ENCODE assay signal across 1 cellular context in the genomic region with DNA sequence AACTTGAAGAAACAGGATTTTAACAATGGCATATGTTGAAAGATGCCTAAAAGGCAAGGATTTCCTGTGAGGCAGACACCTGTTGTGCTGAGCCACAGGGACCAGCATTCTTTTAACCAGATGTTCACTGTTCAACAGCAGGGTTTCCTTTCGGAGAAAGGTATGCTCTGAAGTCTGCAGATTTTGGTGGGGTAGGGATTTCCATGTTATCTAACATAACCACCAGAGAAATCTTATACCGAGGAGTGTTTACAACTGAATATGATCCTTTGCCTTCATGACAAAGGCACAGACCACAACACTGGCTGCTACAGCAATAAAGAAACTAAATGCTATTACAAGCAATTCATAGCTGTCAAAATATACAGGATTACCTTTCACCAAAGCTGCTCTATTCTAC.
TF ChIP-seq lines count a peak whose summit lies in the region.

No MANE protein-coding gene starts in this region.

TF ChIP-seq in IMR-90, 13 proteins besides CTCF, POLR2A, EP300 and RAD21:
- TF ChIP-seq CEBPB (IDR thresholded peaks at IDR 0.05; ENCODE audit: low read depth, low read length): no peak
- TF ChIP-seq RCOR1 (IDR thresholded peaks at IDR 0.05; ENCODE audit: insufficient replicate concordance, low read length): no peak
- TF ChIP-seq CHD1 (IDR thresholded peaks at IDR 0.05; ENCODE audit: low read depth, low read length): no peak
- TF ChIP-seq MAZ (IDR thresholded peaks at IDR 0.05; ENCODE audit: borderline replicate concordance, low read depth, low read length): no peak
- no peak for TF ChIP-seq SMC3 (IDR thresholded peaks at IDR 0.05; ENCODE audit: low read depth, low read length)
- TF ChIP-seq MXI1 (IDR thresholded peaks at IDR 0.05; ENCODE audit: borderline replicate concordance, low read depth, low read length): no peak
- no peak for TF ChIP-seq ELK1 (IDR thresholded peaks at IDR 0.05; ENCODE audit: borderline replicate concordance, low read depth, low read length)
- TF ChIP-seq MAFK (IDR thresholded peaks at IDR 0.05; ENCODE audit: low read depth, low read length): no peak
- no peak for TF ChIP-seq RFX5 (IDR thresholded peaks at IDR 0.05; ENCODE audit: low read depth, low read length)
- no peak for TF ChIP-seq USF2 (IDR thresholded peaks at IDR 0.05; ENCODE audit: low read depth, low read length)
- no peak for TF ChIP-seq NFE2L2 (IDR thresholded peaks at IDR 0.05; ENCODE audit: low read depth, low read length)
- TF ChIP-seq FOS (IDR thresholded peaks at IDR 0.05; ENCODE audit: low read depth, low read length): no peak
- TF ChIP-seq BHLHE40 (IDR thresholded peaks at IDR 0.05; ENCODE audit: low read depth, low read length): no peak
